Comparison of ENCODE assay signal across 17 cellular contexts in the genomic region with DNA sequence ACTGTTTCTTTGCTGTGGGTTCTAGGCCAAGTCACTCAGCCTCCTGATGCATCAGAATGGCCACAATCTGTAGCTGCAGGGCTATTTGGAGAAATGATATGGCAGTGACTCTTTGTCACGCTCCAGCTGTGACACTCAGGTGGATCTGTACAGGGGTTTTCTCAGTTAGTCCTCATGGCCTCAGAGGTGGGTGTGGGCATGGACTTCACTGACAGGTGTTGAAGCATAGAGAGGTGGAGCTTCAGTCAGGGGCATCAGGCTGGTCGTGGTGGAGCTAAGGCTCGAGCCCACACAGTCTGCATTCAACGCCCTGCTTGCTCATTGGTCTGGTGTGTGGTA. TPM values are rescaled to one million over a fixed set of nuclear protein-coding genes. Genes with fewer than 3 reads are reported as not detected.
DNase-seq lines count a peak whose midpoint lies in the region; ATAC-seq and TF ChIP-seq lines count a peak whose summit lies in the region.
"Had no signal": no experiment of that assay in that cellular context is flagged by ENCODE, and none has a peak within 500 bp of the region (broad histone marks: within the 10 kb centered on the region; RNA-seq: fewer than 3 reads in every experiment).

No MANE protein-coding gene starts in this region.

- no peak overlapping the region for H3K4me3 Mint-ChIP-seq in endothelial cell (ENCODE audit: unreplicated experiment)

- no peaks in the 10 kb centered on the region for H3K9me2 ChIP-seq in MM.1S (replicated peaks; ENCODE audit: insufficient read depth, low read length)

- H3K4me1 ChIP-seq in MM.1S (ENCODE audit: low read length), result peaks cover 73% of the 10 kb centered on the region
- peaks cover 0 to 33% (median 17%) of the 10 kb centered on the region in 4 donors for H3K4me1 ChIP-seq in sigmoid colon
- peaks cover 10% of the 10 kb centered on the region for H3K4me1 ChIP-seq in HAP-1

- peaks cover 93% of the 10 kb centered on the region for H3K4me1 Mint-ChIP-seq in endothelial cell (ENCODE audit: unreplicated experiment)

- H3K4me3 ChIP-seq in MM.1S (ENCODE audit: low read length), result no peak overlapping the region
- H3K4me3 ChIP-seq in sigmoid colon, result no peak overlapping the region
- H3K4me3 ChIP-seq in HAP-1, result no peak overlapping the region
- H3K4me3 ChIP-seq: left lung, ovary had no signal

- DNase-seq in MM.1S (peak; percentile 76), endothelial cell (ENCODE audit: low spot score) (no peak), sigmoid colon (no peak), mesenteric fat pad (ENCODE audit: low spot score) (no peak), HAP-1 (ENCODE audit: low spot score in 2 of 2) (no peak)
- no peak for DNase-seq in stimulated activated naive CD4-positive, alpha-beta T cell (lab: John Stamatoyannopoulos, UW)
- DNase-seq: effector CD4-positive, alpha-beta T cell; left lung; NCI-H2081 treated with DMSO at 0.1 percent for 48 hours; ovary; SW 1271 had no signal

- H3K9me3 ChIP-seq in MM.1S (replicated peaks; ENCODE audit: insufficient read depth, low read length) (no peaks in the 10 kb centered on the region), sigmoid colon (no peaks in the 10 kb centered on the region), HAP-1 (no peaks in the 10 kb centered on the region)
- H3K9me3 ChIP-seq: left lung, ovary had no signal

- H3K27me3 Mint-ChIP-seq in endothelial cell (ENCODE audit: unreplicated experiment), result peaks cover 16% of the 10 kb centered on the region

- peak overlapping the region; percentile 91 for H3K27ac Mint-ChIP-seq in endothelial cell (ENCODE audit: unreplicated experiment)

- no peaks in the 10 kb centered on the region for H3K9me3 Mint-ChIP-seq in endothelial cell (ENCODE audit: unreplicated experiment)

- peaks cover 38% of the 10 kb centered on the region for H3K36me3 Mint-ChIP-seq in endothelial cell (ENCODE audit: low read depth, unreplicated experiment)

- H3F3A ChIP-seq in MM.1S (ENCODE audit: insufficient read depth, low read length), result peaks cover 34% of the 10 kb centered on the region

- H3K9ac ChIP-seq in MM.1S (ENCODE audit: low read length), result peak overlapping the region; percentile 49; the same call in 1 of the 2 replicates

- H3K36me3 ChIP-seq in MM.1S (replicated peaks; ENCODE audit: insufficient read depth, low read length) (0 out of 2 replicates have a peak, but pooled peaks cover 4% of the 10 kb centered on the region), sigmoid colon (no peaks in the 10 kb centered on the region), HAP-1 (replicated peaks) (no peaks in the 10 kb centered on the region)
- H3K36me3 ChIP-seq: left lung, ovary had no signal

- TF ChIP-seq POLR2A in GM18505 (IDR thresholded peaks at IDR 0.05; ENCODE audit: borderline replicate concordance, extremely low read depth, insufficient read depth, insufficient read length) (no peak), sigmoid colon (IDR thresholded peaks at IDR 0.05) (no peak)

- H3K27me3 ChIP-seq in MM.1S (replicated peaks; ENCODE audit: insufficient read depth, low read length) (no peaks in the 10 kb centered on the region), sigmoid colon (no peaks in the 10 kb centered on the region), HAP-1 (ENCODE audit: low read depth) (no peaks in the 10 kb centered on the region)
- H3K27me3 ChIP-seq: left lung, ovary had no signal

- no peaks in the 10 kb centered on the region for H4K20me1 ChIP-seq in MM.1S (ENCODE audit: insufficient read depth, low read length)

- intact Hi-C loops in sigmoid colon (cut with DNase I), result no loop called here

- peak; percentile 43 for ATAC-seq in GM18505 (IDR thresholded peaks at IDR 0.05; ENCODE audit: unreplicated experiment)
- ATAC-seq in GM18873 (IDR thresholded peaks at IDR 0.05; ENCODE audit: low FRiP score, unreplicated experiment), result no peak
- ATAC-seq: activated CD4-positive, CD25-positive, alpha-beta regulatory T cell treated with anti-CD3 and anti-CD28 coated beads, Interleukin-2, amount 50 U/mL, for 24 hours had no signal

- no peak overlapping the region for H2AFZ ChIP-seq in MM.1S (ENCODE audit: low read length)

- in situ Hi-C loops in HAP-1 (cut with MboI; ENCODE audit: low sequenced_read_pairs), result no loop called here

- peak overlapping the region; percentile 92 for H3K27ac ChIP-seq in MM.1S (ENCODE audit: low read length)
- H3K27ac ChIP-seq in sigmoid colon, result peak overlapping the region in 3 of 4 donors; percentile 19 to 48 (median 24)
- H3K27ac ChIP-seq: ovary had no signal

- no peak for TF ChIP-seq EP300 in sigmoid colon (IDR thresholded peaks at IDR 0.05)

- TF ChIP-seq CTCF in MM.1S (IDR thresholded peaks at IDR 0.05; ENCODE audit: low read length), result no peak
- no peak for TF ChIP-seq CTCF in endothelial cell (IDR thresholded peaks at IDR 0.05; ENCODE audit: unreplicated experiment)
- no peak for TF ChIP-seq CTCF in sigmoid colon (IDR thresholded peaks at IDR 0.05)

- H3K79me2 ChIP-seq in MM.1S (ENCODE audit: low read length), result peaks cover 97% of the 10 kb centered on the region

- H3K4me2 ChIP-seq in MM.1S (ENCODE audit: low read depth, low read length), result peak overlapping the region; percentile 41

- WGBS in sigmoid colon, 2 donors, result 72 to 76% methylated on average over 4 of the region's 4 CpGs

RNA-seq across cellular contexts. Expression of a gene that starts 21.2 kb away (rescaled TPM):
- total RNA-seq in endothelial cell (ENCODE audit: unreplicated experiment) (166 TPM), sigmoid colon (10 to 100 TPM; 13.9 to 33.8 (median 18.8) TPM), mesenteric fat pad (7.6 TPM)
- polyA plus RNA-seq in sigmoid colon, result 1 to 10 TPM; 1.8 to 6.2 (median 1.8) TPM

RNA-seq across cellular contexts. Expression of a gene that starts 58.3 kb away (rescaled TPM):
- 1.5 TPM for total RNA-seq in endothelial cell (ENCODE audit: unreplicated experiment)
- total RNA-seq in sigmoid colon, result not detected
- not detected for polyA plus RNA-seq in sigmoid colon
- not detected for total RNA-seq in mesenteric fat pad
- total RNA-seq: Daoy, glomerular endothelial cell, left lung, ovary had no signal
- polyA plus RNA-seq: BJ had no signal
